Comparison of ENCODE assay signal across 8 cellular contexts in the genomic region with DNA sequence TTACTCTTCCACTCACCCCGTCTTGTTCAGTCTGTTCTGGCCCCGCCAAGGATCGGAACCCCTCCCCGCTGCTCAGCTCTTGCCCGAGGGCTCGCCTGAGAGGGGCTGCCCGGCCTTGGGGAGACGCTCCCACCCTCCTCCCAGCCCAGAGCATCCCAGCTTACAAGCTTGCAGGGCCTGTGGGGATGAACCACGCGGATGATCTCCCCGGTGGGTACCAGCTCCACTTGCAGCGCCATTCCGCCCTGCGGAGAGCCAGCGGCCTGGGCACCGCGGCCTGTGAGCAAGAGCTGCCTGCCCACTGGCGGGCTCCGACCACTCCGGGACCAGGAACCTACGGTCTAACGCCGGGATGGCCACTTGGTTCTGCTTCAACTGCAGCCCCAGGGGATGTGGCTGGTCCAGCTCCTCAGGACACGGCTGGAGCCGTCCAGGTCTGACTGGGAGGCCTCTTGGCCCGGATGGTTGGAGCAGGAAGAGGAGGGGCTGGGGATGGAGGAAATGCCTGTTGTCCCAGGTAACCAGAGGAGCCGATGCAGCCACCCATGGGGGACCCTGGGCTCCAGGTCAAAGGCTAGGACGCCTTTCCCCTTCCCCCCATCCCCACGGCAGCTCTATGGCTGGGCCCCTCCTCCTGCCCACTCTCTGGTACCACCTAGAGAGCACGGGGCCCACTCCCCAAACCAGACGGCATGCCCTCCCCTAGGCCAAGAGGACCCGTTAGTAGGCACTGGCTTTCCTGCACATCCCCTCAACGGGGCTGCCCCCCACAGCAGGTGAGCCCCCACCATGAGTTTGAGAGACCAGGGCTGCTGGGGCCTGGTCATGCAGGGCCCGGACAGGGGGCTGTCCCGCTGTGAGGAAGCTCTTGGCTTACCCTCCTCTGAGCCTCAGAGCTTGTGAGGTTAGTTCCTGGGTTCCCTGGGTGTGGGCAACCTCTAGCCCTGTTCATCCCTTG. TPM values are rescaled to one million over a fixed set of nuclear protein-coding genes. Genes with fewer than 3 reads are reported as not detected.
DNase-seq lines count a peak whose midpoint lies in the region; ATAC-seq and TF ChIP-seq lines count a peak whose summit lies in the region.

A gene with protein sequence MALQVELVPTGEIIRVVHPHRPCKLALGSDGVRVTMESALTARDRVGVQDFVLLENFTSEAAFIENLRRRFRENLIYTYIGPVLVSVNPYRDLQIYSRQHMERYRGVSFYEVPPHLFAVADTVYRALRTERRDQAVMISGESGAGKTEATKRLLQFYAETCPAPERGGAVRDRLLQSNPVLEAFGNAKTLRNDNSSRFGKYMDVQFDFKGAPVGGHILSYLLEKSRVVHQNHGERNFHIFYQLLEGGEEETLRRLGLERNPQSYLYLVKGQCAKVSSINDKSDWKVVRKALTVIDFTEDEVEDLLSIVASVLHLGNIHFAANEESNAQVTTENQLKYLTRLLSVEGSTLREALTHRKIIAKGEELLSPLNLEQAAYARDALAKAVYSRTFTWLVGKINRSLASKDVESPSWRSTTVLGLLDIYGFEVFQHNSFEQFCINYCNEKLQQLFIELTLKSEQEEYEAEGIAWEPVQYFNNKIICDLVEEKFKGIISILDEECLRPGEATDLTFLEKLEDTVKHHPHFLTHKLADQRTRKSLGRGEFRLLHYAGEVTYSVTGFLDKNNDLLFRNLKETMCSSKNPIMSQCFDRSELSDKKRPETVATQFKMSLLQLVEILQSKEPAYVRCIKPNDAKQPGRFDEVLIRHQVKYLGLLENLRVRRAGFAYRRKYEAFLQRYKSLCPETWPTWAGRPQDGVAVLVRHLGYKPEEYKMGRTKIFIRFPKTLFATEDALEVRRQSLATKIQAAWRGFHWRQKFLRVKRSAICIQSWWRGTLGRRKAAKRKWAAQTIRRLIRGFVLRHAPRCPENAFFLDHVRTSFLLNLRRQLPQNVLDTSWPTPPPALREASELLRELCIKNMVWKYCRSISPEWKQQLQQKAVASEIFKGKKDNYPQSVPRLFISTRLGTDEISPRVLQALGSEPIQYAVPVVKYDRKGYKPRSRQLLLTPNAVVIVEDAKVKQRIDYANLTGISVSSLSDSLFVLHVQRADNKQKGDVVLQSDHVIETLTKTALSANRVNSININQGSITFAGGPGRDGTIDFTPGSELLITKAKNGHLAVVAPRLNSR (minus strand): TSS at position 438 of the 958 bp plus-strand sequence. CDS start 199 bp downstream, at position 239.

- H3K4me1 Mint-ChIP-seq in type B pancreatic cell (ENCODE audit: unreplicated experiment) = peaks cover 17% of the 10 kb centered on the region

- H3K9me3 Mint-ChIP-seq in type B pancreatic cell = no peaks in the 10 kb centered on the region

- no peaks in the 10 kb centered on the region for H3K36me3 Mint-ChIP-seq in type B pancreatic cell

- H3K9ac ChIP-seq in colonic mucosa (ENCODE audit: low read depth in 2 of 2, low read length in 2 of 2) = peak within 1 kb of the TSS; percentile 83 to 94

- H3K27me3 ChIP-seq in colonic mucosa = no peaks in the 10 kb centered on the region

- TF ChIP-seq CTCF in colonic mucosa (IDR thresholded peaks at IDR 0.05) (no peak), type B pancreatic cell (conservative IDR thresholded peaks at IDR 0.05) (no peak)

- DNase-seq in stimulated activated CD4-positive, alpha-beta T cell treated with anti-CD3 and anti-CD28 coated beads, Interleukin-15, amount 100 ng/mL, for 24 hours = peak; percentile 17
- DNase-seq in stimulated activated CD4-positive, alpha-beta T cell treated with anti-CD3 and anti-CD28 coated beads, Interleukin-4, amount 100 ng/mL, for 1 hour = no peak
- peak; percentile 43 for DNase-seq in colonic mucosa
- peak; percentile 42 to 50 for DNase-seq in lung microvascular endothelial cell (ENCODE audit: low read depth in 2 of 2)
- no peak for DNase-seq in type B pancreatic cell (ENCODE audit: extremely low spot score, unreplicated experiment)
- DNase-seq in EL = no peak
- DNase-seq in hippocampal formation (lab: John Stamatoyannopoulos, UW) = no peak

- H3K4me3 ChIP-seq in colonic mucosa = peak within 1 kb of the TSS; percentile 50

- no peaks in the 10 kb centered on the region for H3K9me3 ChIP-seq in colonic mucosa

- ATAC-seq in GM19351 (IDR thresholded peaks at IDR 0.05; ENCODE audit: unreplicated experiment) = no peak

- H3K36me3 ChIP-seq in colonic mucosa = no peaks in the 10 kb centered on the region

- peak within 1 kb of the TSS; percentile 69 for H3K27ac ChIP-seq in colonic mucosa

- peak within 1 kb of the TSS; percentile 87 for H3K27ac Mint-ChIP-seq in type B pancreatic cell

- intact Hi-C loops in colonic mucosa (cut with DNase I) = no loop called here

- H3K4me3 Mint-ChIP-seq in type B pancreatic cell = peak within 1 kb of the TSS; percentile 88

- H3K4me1 ChIP-seq in colonic mucosa = peaks cover 29% of the 10 kb centered on the region

- H3K27me3 Mint-ChIP-seq in type B pancreatic cell = no peaks in the 10 kb centered on the region

RNA-seq across cellular contexts. Expression of the gene that starts here (rescaled TPM):
- 100 to 1,000 TPM; 280 to 315 TPM for total RNA-seq in colonic mucosa
- 113 and 134 TPM in 2 replicates for total RNA-seq in lung microvascular endothelial cell
- total RNA-seq in type B pancreatic cell (ENCODE audit: low replicate concordance) = 73.6 and 132 TPM in 2 replicates

Comparison
In these comparisons a context has a peak if more than half of its experiments do, and no peak if none do; other contexts are left out.
1. DNase-seq: peak in stimulated activated CD4-positive, alpha-beta T cell treated with anti-CD3 and anti-CD28 coated beads, Interleukin-15, amount 100 ng/mL, for 24 hours (single experiment), colonic mucosa (single experiment) and lung microvascular endothelial cell (2 of 2); none in stimulated activated CD4-positive, alpha-beta T cell treated with anti-CD3 and anti-CD28 coated beads, Interleukin-4, amount 100 ng/mL, for 1 hour (single experiment), type B pancreatic cell (single experiment), EL (single experiment) and hippocampal formation (0 of 2).